15 cellular contexts compared by ENCODE assay signal in genomic region chr19:58350001-58350801, GRCh38. TPM values are rescaled to one million over a fixed set of nuclear protein-coding genes. Genes with fewer than 3 reads are reported as not detected.
A peak's percentile ranks its signal among the peaks of the same experiment; 100 is the strongest.
DNase-seq lines count a peak whose midpoint lies in the region; ATAC-seq and TF ChIP-seq lines count a peak whose summit lies in the region.
"Had no signal": no experiment of that assay in that cellular context is flagged by ENCODE, and none has a peak within 500 bp of the region (broad histone marks: within the 10 kb centered on the region; RNA-seq: fewer than 3 reads in every experiment).

No MANE protein-coding gene starts in this region.

- H3K4me3 Mint-ChIP-seq in activated CD8-positive, alpha-beta T cell treated with anti-CD3 and anti-CD28 coated beads, Interleukin-2, amount 10 ng/mL, durations not matched to agents 7 days and 5 days: no peak overlapping the region
- H3K4me3 Mint-ChIP-seq in activated CD8-positive, alpha-beta T cell treated with anti-CD3 and anti-CD28 coated beads for 36 hours: no peak overlapping the region
- peak overlapping the region; percentile 69 for H3K4me3 Mint-ChIP-seq in stimulated activated memory B cell treated with anti-CD40 and anti-IgM and Interleukin-4, amounts not matched to agents 10 μg/mL and 1 μg/mL and 100 μg/mL, for 72 hours

- DNase-seq in activated CD8-positive, alpha-beta T cell treated with anti-CD3 and anti-CD28 coated beads, Interleukin-2, amount 10 ng/mL, durations not matched to agents 7 days and 5 days: no peak
- DNase-seq in activated CD8-positive, alpha-beta T cell treated with anti-CD3 and anti-CD28 coated beads for 36 hours: no peak
- DNase-seq in cerebellum (ENCODE audit: low spot score) (peak; percentile 20), left lobe of liver (ENCODE audit: low spot score) (peak; percentile 70), NK-92 (lab: John Stamatoyannopoulos, UW; ENCODE audit: unreplicated experiment) (no peak), NOMO-1 treated with DMSO at 0.1 percent for 48 hours (lab: John Stamatoyannopoulos, UW; ENCODE audit: unreplicated experiment) (no peak)
- DNase-seq: activated CD4-positive, alpha-beta T cell treated with anti-CD3 and anti-CD28 coated beads, Interleukin-2, amount 10 ng/mL, durations not matched to agents 7 days and 5 days; body of pancreas; CD4-positive, alpha-beta memory T cell; NCI-H1417 treated with DMSO at 0.1 percent for 48 hours; NCI-H2227 treated with DMSO at 0.1 percent for 48 hours; T1000 had no signal

- H3K36me3 Mint-ChIP-seq in activated CD8-positive, alpha-beta T cell treated with anti-CD3 and anti-CD28 coated beads, Interleukin-2, amount 10 ng/mL, durations not matched to agents 7 days and 5 days (ENCODE audit: low read depth): peaks cover 35% of the 10 kb centered on the region
- peaks cover 24% of the 10 kb centered on the region for H3K36me3 Mint-ChIP-seq in activated CD8-positive, alpha-beta T cell treated with anti-CD3 and anti-CD28 coated beads for 36 hours (ENCODE audit: low read depth)
- H3K36me3 Mint-ChIP-seq in stimulated activated memory B cell treated with anti-CD40 and anti-IgM and Interleukin-4, amounts not matched to agents 10 μg/mL and 1 μg/mL and 100 μg/mL, for 72 hours: peaks cover 38% of the 10 kb centered on the region

- intact Hi-C loops in activated CD8-positive, alpha-beta T cell treated with anti-CD3 and anti-CD28 coated beads for 36 hours (cut with micrococcal nuclease): no loop called here

- H3K27me3 Mint-ChIP-seq in activated CD8-positive, alpha-beta T cell treated with anti-CD3 and anti-CD28 coated beads, Interleukin-2, amount 10 ng/mL, durations not matched to agents 7 days and 5 days (ENCODE audit: low read depth): no peaks in the 10 kb centered on the region
- H3K27me3 Mint-ChIP-seq in activated CD8-positive, alpha-beta T cell treated with anti-CD3 and anti-CD28 coated beads for 36 hours: no peaks in the 10 kb centered on the region
- no peaks in the 10 kb centered on the region for H3K27me3 Mint-ChIP-seq in stimulated activated memory B cell treated with anti-CD40 and anti-IgM and Interleukin-4, amounts not matched to agents 10 μg/mL and 1 μg/mL and 100 μg/mL, for 72 hours

- peaks cover 39% of the 10 kb centered on the region for H3K4me1 Mint-ChIP-seq in activated CD8-positive, alpha-beta T cell treated with anti-CD3 and anti-CD28 coated beads, Interleukin-2, amount 10 ng/mL, durations not matched to agents 7 days and 5 days (ENCODE audit: low read depth)
- H3K4me1 Mint-ChIP-seq in activated CD8-positive, alpha-beta T cell treated with anti-CD3 and anti-CD28 coated beads for 36 hours (ENCODE audit: low read depth): peaks cover 25% of the 10 kb centered on the region
- H3K4me1 Mint-ChIP-seq in stimulated activated memory B cell treated with anti-CD40 and anti-IgM and Interleukin-4, amounts not matched to agents 10 μg/mL and 1 μg/mL and 100 μg/mL, for 72 hours: peaks cover 54% of the 10 kb centered on the region

- POLR2A ChIA-PET in activated CD8-positive, alpha-beta T cell treated with anti-CD3 and anti-CD28 coated beads, Interleukin-2, amount 10 ng/mL, durations not matched to agents 7 days and 5 days (lab: Charles Lee): interaction anchor here (1.0 kb wide), 1 partner anchor 13 kb away, joined by 3 read pairs; the partner anchor contains the start of gene ZNF497
- POLR2A ChIA-PET in activated CD8-positive, alpha-beta T cell treated with anti-CD3 and anti-CD28 coated beads for 36 hours (lab: Charles Lee): interaction anchor here (0.6 to 4.4 kb wide), 5 partner anchors 10 to 518 kb away, joined by 3 to 30 read pairs (median 3); partner anchors contain the start of gene ZNF497

- CTCF ChIA-PET in activated CD8-positive, alpha-beta T cell treated with anti-CD3 and anti-CD28 coated beads, Interleukin-2, amount 10 ng/mL, durations not matched to agents 7 days and 5 days (lab: Charles Lee): no interaction called here
- CTCF ChIA-PET in activated CD8-positive, alpha-beta T cell treated with anti-CD3 and anti-CD28 coated beads for 36 hours (lab: Charles Lee): no interaction called here

- ATAC-seq in activated CD8-positive, alpha-beta T cell treated with anti-CD3 and anti-CD28 coated beads, Interleukin-2, amount 10 ng/mL, durations not matched to agents 7 days and 5 days: no peak
- no peak for ATAC-seq in activated CD8-positive, alpha-beta T cell treated with anti-CD3 and anti-CD28 coated beads for 36 hours
- ATAC-seq in left lobe of liver (peak; percentile 59), HG03469 (IDR thresholded peaks at IDR 0.05; ENCODE audit: unreplicated experiment) (no peak)
- ATAC-seq in stimulated activated memory B cell treated with anti-CD40 and anti-IgM and Interleukin-4, amounts not matched to agents 10 μg/mL and 1 μg/mL and 100 μg/mL, for 72 hours: no peak
- ATAC-seq: body of pancreas had no signal

- no peaks in the 10 kb centered on the region for H3K9me3 Mint-ChIP-seq in activated CD8-positive, alpha-beta T cell treated with anti-CD3 and anti-CD28 coated beads, Interleukin-2, amount 10 ng/mL, durations not matched to agents 7 days and 5 days (ENCODE audit: insufficient read depth)
- H3K9me3 Mint-ChIP-seq in activated CD8-positive, alpha-beta T cell treated with anti-CD3 and anti-CD28 coated beads for 36 hours: no peaks in the 10 kb centered on the region
- H3K9me3 Mint-ChIP-seq in stimulated activated memory B cell treated with anti-CD40 and anti-IgM and Interleukin-4, amounts not matched to agents 10 μg/mL and 1 μg/mL and 100 μg/mL, for 72 hours: peaks cover 4% of the 10 kb centered on the region
- H3K9me3 Mint-ChIP-seq: activated CD4-positive, alpha-beta T cell treated with anti-CD3 and anti-CD28 coated beads, Interleukin-2, amount 10 ng/mL, durations not matched to agents 7 days and 5 days; activated T-helper 1 cell treated with anti-CD3 and anti-CD28 coated beads, Interleukin-12 subunit alpha, Interleukin-12 subunit beta, Interleukin-2, Interleukin-4 antibody, amounts not matched to agents 30 ng/mL and 10 ng/mL and 1 ng/mL, durations not matched to agents 14 hours and 24 hours and 36 hours; CD4-positive, alpha-beta memory T cell had no signal

- H3K27ac Mint-ChIP-seq in activated CD8-positive, alpha-beta T cell treated with anti-CD3 and anti-CD28 coated beads, Interleukin-2, amount 10 ng/mL, durations not matched to agents 7 days and 5 days: peak overlapping the region; percentile 34
- H3K27ac Mint-ChIP-seq in activated CD8-positive, alpha-beta T cell treated with anti-CD3 and anti-CD28 coated beads for 36 hours: no peak overlapping the region
- H3K27ac Mint-ChIP-seq in stimulated activated memory B cell treated with anti-CD40 and anti-IgM and Interleukin-4, amounts not matched to agents 10 μg/mL and 1 μg/mL and 100 μg/mL, for 72 hours: peak overlapping the region; percentile 55

- no peak for TF ChIP-seq CTCF in activated CD8-positive, alpha-beta T cell treated with anti-CD3 and anti-CD28 coated beads for 36 hours (IDR thresholded peaks at IDR 0.05)

RNA-seq across cellular contexts. Expression of gene A1BG, which starts 3.1 kb away (rescaled TPM):
- 10 to 100 TPM; 14.9 to 17.5 TPM for total RNA-seq in activated CD8-positive, alpha-beta T cell treated with anti-CD3 and anti-CD28 coated beads, Interleukin-2, amount 10 ng/mL, durations not matched to agents 7 days and 5 days
- total RNA-seq in activated CD8-positive, alpha-beta T cell treated with anti-CD3 and anti-CD28 coated beads for 36 hours: 10 to 100 TPM; 35.2 to 36.2 TPM
- 2.0 TPM for total RNA-seq in cerebellum
- total RNA-seq in left lobe of liver: 1,433 TPM

RNA-seq across cellular contexts. Expression of gene ZNF497, which starts 12.3 kb away (rescaled TPM):
- total RNA-seq in activated CD8-positive, alpha-beta T cell treated with anti-CD3 and anti-CD28 coated beads, Interleukin-2, amount 10 ng/mL, durations not matched to agents 7 days and 5 days: 1 to 10 TPM; 1.5 to 1.7 TPM
- total RNA-seq in activated CD8-positive, alpha-beta T cell treated with anti-CD3 and anti-CD28 coated beads for 36 hours: 1 to 10 TPM; 1.3 to 1.6 TPM
- 7.0 TPM for total RNA-seq in cerebellum
- 2.4 TPM for total RNA-seq in left lobe of liver

RNA-seq across cellular contexts. Expression of gene ZSCAN22, which starts 23.4 kb away (rescaled TPM):
- 1 to 10 TPM; 4.8 to 5.2 TPM for total RNA-seq in activated CD8-positive, alpha-beta T cell treated with anti-CD3 and anti-CD28 coated beads, Interleukin-2, amount 10 ng/mL, durations not matched to agents 7 days and 5 days
- total RNA-seq in activated CD8-positive, alpha-beta T cell treated with anti-CD3 and anti-CD28 coated beads for 36 hours: 1 to 10 TPM; 2.6 to 2.9 TPM
- total RNA-seq in cerebellum (3.7 TPM), left lobe of liver (2.4 TPM)

RNA-seq across cellular contexts. Expression of gene ZNF837, which starts 30.6 kb away (rescaled TPM):
- 1 to 10 TPM; 1.3 to 1.5 TPM for total RNA-seq in activated CD8-positive, alpha-beta T cell treated with anti-CD3 and anti-CD28 coated beads, Interleukin-2, amount 10 ng/mL, durations not matched to agents 7 days and 5 days
- 1 to 10 TPM; 1.5 to 1.6 TPM for total RNA-seq in activated CD8-positive, alpha-beta T cell treated with anti-CD3 and anti-CD28 coated beads for 36 hours
- total RNA-seq in cerebellum: 0.73 TPM
- total RNA-seq in left lobe of liver: 2.9 TPM

RNA-seq across cellular contexts. Expression of gene RPS5, which starts 36.9 kb away (rescaled TPM):
- 1,000 to 10,000 TPM; 1,111 to 1,173 TPM for total RNA-seq in activated CD8-positive, alpha-beta T cell treated with anti-CD3 and anti-CD28 coated beads, Interleukin-2, amount 10 ng/mL, durations not matched to agents 7 days and 5 days
- 1,000 to 10,000 TPM; 1,906 to 1,936 TPM for total RNA-seq in activated CD8-positive, alpha-beta T cell treated with anti-CD3 and anti-CD28 coated beads for 36 hours
- total RNA-seq in cerebellum (920 TPM), left lobe of liver (311 TPM)

Comparison
In these comparisons a context has a peak if more than half of its experiments do, and no peak if none do; other contexts are left out.
1. DNase-seq: peak in cerebellum (single experiment) and left lobe of liver (single experiment); none in activated CD8-positive, alpha-beta T cell treated with anti-CD3 and anti-CD28 coated beads, Interleukin-2, amount 10 ng/mL, durations not matched to agents 7 days and 5 days (single experiment), activated CD8-positive, alpha-beta T cell treated with anti-CD3 and anti-CD28 coated beads for 36 hours (single experiment), NK-92 (single experiment) and NOMO-1 treated with DMSO at 0.1 percent for 48 hours (single experiment).
2. RNA of gene A1BG, which starts 3.1 kb away (total RNA-seq): 1,433 TPM in left lobe of liver (single experiment); 35.2 to 36.2 TPM in activated CD8-positive, alpha-beta T cell treated with anti-CD3 and anti-CD28 coated beads for 36 hours, 14.9 to 17.5 TPM in activated CD8-positive, alpha-beta T cell treated with anti-CD3 and anti-CD28 coated beads, Interleukin-2, amount 10 ng/mL, durations not matched to agents 7 days and 5 days and 2.0 TPM in cerebellum (single experiment); every median in the first group is over 10 times any median in the second.